18 cellular contexts compared by ENCODE assay signal in genomic region chr11:88378422-88379066, GRCh38. TPM values are rescaled to one million over a fixed set of nuclear protein-coding genes. Genes with fewer than 3 reads are reported as not detected.
DNase-seq lines count a peak whose midpoint lies in the region; ATAC-seq, FAIRE-seq and TF ChIP-seq lines count a peak whose summit lies in the region.
"Had no signal": no experiment of that assay in that cellular context is flagged by ENCODE, and none has a peak within 500 bp of the region (broad histone marks: within the 10 kb centered on the region; RNA-seq: fewer than 3 reads in every experiment).

No MANE protein-coding gene starts in this region.

- H3K9ac ChIP-seq in IMR-90 (ENCODE audit: low read depth, low read length) (no peak overlapping the region), K562 (ENCODE audit: insufficient read depth in 1 of 2, low read depth in 2 of 2, low read length in 2 of 2) (no peak overlapping the region)
- H3K9ac ChIP-seq: BLaER1 had no signal

- H3K9me3 Mint-ChIP-seq in immature natural killer cell, result no peaks in the 10 kb centered on the region
- no peaks in the 10 kb centered on the region for H3K9me3 Mint-ChIP-seq in HFFc6
- H3K9me3 Mint-ChIP-seq: CD8-positive, alpha-beta memory T cell had no signal

- no peaks in the 10 kb centered on the region for H3K9me1 ChIP-seq in IMR-90 (ENCODE audit: insufficient read depth, low read length)
- no peaks in the 10 kb centered on the region for H3K9me1 ChIP-seq in K562 (ENCODE audit: control insufficient read depth, insufficient read depth, low read length)

- TF ChIP-seq CTCF in A549 (IDR thresholded peaks at IDR 0.05), result no peak
- TF ChIP-seq CTCF in IMR-90 (conservative IDR thresholded peaks at IDR 0.05; ENCODE audit: low read depth, low read length), result no peak
- no peak for TF ChIP-seq CTCF in K562 (IDR thresholded peaks at IDR 0.05 in 2 of 3, conservative IDR thresholded peaks at IDR 0.05 in 1 of 3; ENCODE audit: insufficient read depth in 2 of 3, low read depth in 1 of 3, low read length in 3 of 3)
- no peak for TF ChIP-seq CTCF in HFFc6 (IDR thresholded peaks at IDR 0.05)

- POLR2A ChIA-PET in A549 (lab: Yijun Ruan, JAX), result no interaction called here
- POLR2A ChIA-PET in IMR-90 (lab: Charles Lee; ENCODE audit: unreplicated experiment), result interaction anchor here (0.6 kb wide), 1 partner anchor 47 kb away, joined by 8 read pairs; no protein-coding TSS in a partner anchor
- POLR2A ChIA-PET in K562 (lab: Yijun Ruan, JAX), result interaction anchor here (0.8 to 2.0 kb wide), 4 partner anchors 10 to 50 kb away, joined by 3 to 6 read pairs (median 3); no protein-coding TSS in a partner anchor

- DNase-seq in A549 (ENCODE audit: low read depth in 1 of 2, low spot score in 1 of 2) (no peak), IMR-90 (no peak), K562 (ENCODE audit: extremely low read depth in 1 of 4, low spot score in 3 of 4) (no peak), fibroblast of the conjunctiva (ENCODE audit: low read depth) (peak; percentile 26), immature natural killer cell (no peak), superior temporal gyrus (ENCODE audit: extremely low spot score) (no peak), HFFc6 (no peak)
- DNase-seq: AML-193; Caco-2; CD8-positive, alpha-beta memory T cell; DND-41; GDM1; H7 had no signal

- H3K36me3 Mint-ChIP-seq in immature natural killer cell (peaks cover 21 to 26% (median 26%) of the 10 kb centered on the region in 3 donors), HFFc6 (ENCODE audit: low read depth) (0 out of 2 replicates have a peak, but pooled peaks cover 3% of the 10 kb centered on the region)

- TF ChIP-seq RAD21 in A549 (conservative IDR thresholded peaks at IDR 0.05 in 1 of 2, IDR thresholded peaks at IDR 0.05 in 1 of 2) (no peak), IMR-90 (IDR thresholded peaks at IDR 0.05; ENCODE audit: low read length) (no peak), K562 (CRISPR knock-in tag; conservative IDR thresholded peaks at IDR 0.05 in 1 of 2, IDR thresholded peaks at IDR 0.05 in 1 of 2) (no peak)

- TF ChIP-seq POLR2A in A549 (IDR thresholded peaks at IDR 0.05; ENCODE audit: low read length) (no peak), IMR-90 (IDR thresholded peaks at IDR 0.05; ENCODE audit: low read depth, low read length) (no peak), K562 (conservative IDR thresholded peaks at IDR 0.05) (no peak)

- no peaks in the 10 kb centered on the region for H3K79me2 ChIP-seq in K562 (ENCODE audit: control insufficient read depth, insufficient read depth, low read length)

- H3K4me2 ChIP-seq in A549, result no peak overlapping the region
- no peak overlapping the region for H3K4me2 ChIP-seq in IMR-90 (ENCODE audit: low read depth, low read length)
- H3K4me2 ChIP-seq in K562 (ENCODE audit: insufficient read depth, low read length), result no peak overlapping the region
- H3K4me2 ChIP-seq: BLaER1 had no signal

- WGBS in A549 (ENCODE audit: missing lambda C conversion rate), result 86% methylated on average over 4 of the region's 4 CpGs
- 92% methylated on average over 2 of the region's 4 CpGs; no CpG with 5 or more reads in 1 of the 2 experiments for WGBS in IMR-90 (ENCODE audit: extremely low coverage in 2 of 2, insufficient read length in 1 of 2), 2 experiments
- 26% methylated on average over 4 of the region's 4 CpGs for WGBS in K562 (ENCODE audit: insufficient coverage, low coverage, missing lambda C conversion rate)

- peak overlapping the region; percentile 20; the same call in 1 of the 2 replicates for H3K4ac ChIP-seq in IMR-90 (ENCODE audit: low read depth, low read length)

- no peak for ATAC-seq in A549
- ATAC-seq in IMR-90 (ENCODE audit: low read depth), result no peak
- peak; percentile 86 for ATAC-seq in K562
- ATAC-seq in GM18867 (IDR thresholded peaks at IDR 0.05; ENCODE audit: unreplicated experiment), result no peak

- H3K4me1 ChIP-seq in A549 (peaks cover 22% of the 10 kb centered on the region), IMR-90 (ENCODE audit: control insufficient read depth, insufficient read depth, low read length) (peaks cover 4% of the 10 kb centered on the region; the same call in 1 of the 2 replicates), K562 (replicated peaks in 1 of 2; ENCODE audit: control insufficient read depth in 2 of 2, insufficient read depth in 2 of 2, low read length in 2 of 2) (no peaks in the 10 kb centered on the region; a peak in 1 of 5 replicates)
- H3K4me1 ChIP-seq: BLaER1, Caco-2 had no signal

- H3K4me3 ChIP-seq in A549 (no peak overlapping the region), IMR-90 (ENCODE audit: insufficient read depth, low read depth, low read length) (no peak overlapping the region), K562 (no peak overlapping the region)
- H3K4me3 ChIP-seq: BLaER1 had no signal

- no peaks in the 10 kb centered on the region for H3K36me3 ChIP-seq in IMR-90 (ENCODE audit: control insufficient read depth, insufficient read depth, low read length)
- no peaks in the 10 kb centered on the region; the same call in 2 of the 3 replicates for H3K36me3 ChIP-seq in K562 (ENCODE audit: control insufficient read depth, insufficient read depth, low read length)
- H3K36me3 ChIP-seq: BLaER1 had no signal

- H3K79me1 ChIP-seq in IMR-90 (ENCODE audit: low read depth in 1 of 2, low read length in 2 of 2), result no peaks in the 10 kb centered on the region

- BruUV-seq in IMR-90 (replicated peaks; lab: Mats Ljungman, UMichigan) (no TSS peak), K562 (replicated peaks; lab: Mats Ljungman, UMichigan) (no TSS peak)

- H3K27me3 Mint-ChIP-seq in immature natural killer cell (ENCODE audit: low read depth in 3 of 3), result peaks cover 0 to 2% (median 0%) of the 10 kb centered on the region in 3 donors
- no peaks in the 10 kb centered on the region for H3K27me3 Mint-ChIP-seq in HFFc6 (ENCODE audit: insufficient read depth)
- H3K27me3 Mint-ChIP-seq: CD8-positive, alpha-beta memory T cell had no signal

- dilution Hi-C loops in IMR-90 (cut with HindIII; ENCODE audit: low sequenced_read_pairs, unreplicated experiment), result no loop called here

- no peak overlapping the region for H2BK20ac ChIP-seq in IMR-90 (ENCODE audit: low read depth, low read length)

- in situ Hi-C loops in IMR-90 (cut with MboI; ENCODE audit: low sequenced_read_pairs) (no loop called here), K562 (cut with MboI) (no loop called here)

- H3K9me3 ChIP-seq in A549, result no peaks in the 10 kb centered on the region
- no peaks in the 10 kb centered on the region for H3K9me3 ChIP-seq in IMR-90 (ENCODE audit: control insufficient read depth, insufficient read depth, low read length)
- H3K9me3 ChIP-seq in K562 (replicated peaks; ENCODE audit: control insufficient read depth, insufficient read depth, low read depth, low read length), result no peaks in the 10 kb centered on the region
- H3K9me3 ChIP-seq: BLaER1, Caco-2 had no signal

- H2AFZ ChIP-seq in IMR-90 (replicated peaks; ENCODE audit: low read length, poor library complexity) (no peak overlapping the region), K562 (ENCODE audit: low read depth, low read length) (no peak overlapping the region)

- H2AK5ac ChIP-seq in IMR-90 (ENCODE audit: low read depth, low read length), result peak overlapping the region; percentile 48; the same call in 1 of the 2 replicates

- H4K20me1 ChIP-seq in IMR-90 (ENCODE audit: insufficient read depth, low read length), result no peaks in the 10 kb centered on the region
- no peaks in the 10 kb centered on the region for H4K20me1 ChIP-seq in K562 (replicated peaks; ENCODE audit: control insufficient read depth, insufficient read depth, low read length)
- H4K20me1 ChIP-seq: BLaER1 had no signal

- H2BK15ac ChIP-seq in IMR-90 (ENCODE audit: low read depth, low read length), result peak overlapping the region; percentile 3; the same call in 1 of the 3 replicates

- no peak overlapping the region for H2BK5ac ChIP-seq in IMR-90 (ENCODE audit: low read depth, low read length, poor library complexity, severe bottlenecking)

- H3K4me3 Mint-ChIP-seq in immature natural killer cell, result no peak overlapping the region
- no peak overlapping the region for H3K4me3 Mint-ChIP-seq in HFFc6
- H3K4me3 Mint-ChIP-seq: CD8-positive, alpha-beta memory T cell had no signal

- CTCF ChIA-PET in A549 (lab: Yijun Ruan, JAX), result interaction anchor here (0.6 kb wide), 1 partner anchor 65 kb away, joined by 3 read pairs; no protein-coding TSS in a partner anchor
- CTCF ChIA-PET in IMR-90 (lab: Yijun Ruan, JAX), result no interaction called here
- CTCF ChIA-PET in K562 (lab: Yijun Ruan, JAX; ENCODE audit: low intra/inter-chr PET ratio), result no interaction called here

- H3K27ac ChIP-seq in A549 (peak overlapping the region; percentile 13 to 32; a peak in 1 of 6 replicates), IMR-90 (ENCODE audit: insufficient read depth, low read length) (no peak overlapping the region), K562 (ENCODE audit: extremely low read depth, low read depth, low read length) (no peak overlapping the region)
- H3K27ac ChIP-seq: 22Rv1, BLaER1, HL-60 had no signal

- peak overlapping the region; percentile 18; the same call in 1 of the 2 replicates for H4K91ac ChIP-seq in IMR-90 (ENCODE audit: insufficient read depth, low read depth, low read length)

- H4K5ac ChIP-seq in IMR-90 (ENCODE audit: low read depth, low read length), result peak overlapping the region; percentile 50; the same call in 1 of the 2 replicates

- H3K27me3 ChIP-seq in IMR-90 (ENCODE audit: control insufficient read depth, insufficient read depth, low read length) (no peaks in the 10 kb centered on the region), K562 (ENCODE audit: control insufficient read depth in 2 of 2, insufficient read depth in 2 of 2, low read length in 2 of 2) (no peaks in the 10 kb centered on the region)
- H3K27me3 ChIP-seq: BLaER1 had no signal

- H3K4me1 Mint-ChIP-seq in immature natural killer cell (peaks cover 0 to 20% of the 10 kb centered on the region in 2 donors), HFFc6 (ENCODE audit: low read depth) (peaks cover 16% of the 10 kb centered on the region)
- H3K4me1 Mint-ChIP-seq: CD8-positive, alpha-beta memory T cell had no signal

- TF ChIP-seq EP300 in A549 (IDR thresholded peaks at IDR 0.05), result no peak
- peak; percentile 21; the same call in 1 of the 2 replicates for TF ChIP-seq EP300 in K562 (IDR thresholded peaks at IDR 0.05; ENCODE audit: low read length)

- H2BK120ac ChIP-seq in IMR-90 (ENCODE audit: low read depth, low read length), result 0 out of 2 replicates have a peak overlapping the region, but pooled peaks have one; percentile 5

- H3K18ac ChIP-seq in IMR-90 (ENCODE audit: low read depth, low read length), result peak overlapping the region; percentile 56; the same call in 1 of the 2 replicates

- intact Hi-C loops in IMR-90 (cut with micrococcal nuclease) (no loop called here), K562 (cut with micrococcal nuclease) (loop anchor here (5.0 kb wide), 2 partner anchors 44 to 99 kb away; no protein-coding TSS in a partner anchor)

- H2AK9ac ChIP-seq in IMR-90 (replicated peaks; ENCODE audit: low read depth, low read length, poor library complexity), result no peak overlapping the region

- FAIRE-seq in A549 (lab: Jason Lieb, UNC), result no peak
- peak; percentile 19 for FAIRE-seq in K562 (lab: Jason Lieb, UNC)
- FAIRE-seq: GM12892 had no signal

- no peak overlapping the region; a peak in 1 of 4 replicates for H4K8ac ChIP-seq in IMR-90 (ENCODE audit: low read depth in 2 of 2, low read length in 2 of 2)

- H3K27ac Mint-ChIP-seq in immature natural killer cell, result no peak overlapping the region
- H3K27ac Mint-ChIP-seq in HFFc6, result no peak overlapping the region
- H3K27ac Mint-ChIP-seq: CD8-positive, alpha-beta memory T cell had no signal

- H3K23ac ChIP-seq in IMR-90 (ENCODE audit: low read depth, low read length), result no peak overlapping the region

- no peak overlapping the region for H3K56ac ChIP-seq in IMR-90 (ENCODE audit: extremely low read depth, insufficient read depth, low read length)

- H3K14ac ChIP-seq in IMR-90 (replicated peaks; ENCODE audit: low read depth, low read length), result no peak overlapping the region; the same call in 1 of the 2 replicates

RNA-seq across cellular contexts. Expression of gene CTSC, which starts 41.0 kb away (rescaled TPM):
- polyA plus RNA-seq in A549 (2011; rRNA removed), result 118 and 123 TPM in 2 replicates
- polyA plus RNA-seq in A549 (2012; cell fraction: cytosol; rRNA removed), result 32.8 and 37.0 TPM in 2 replicates
- 43.0 and 48.9 TPM in 2 replicates for polyA plus RNA-seq in A549 (2012; cell fraction: nucleus; rRNA removed)
- polyA plus RNA-seq in A549 (2017; fragmentation: RNase III; extraction: RNeasy Plus Mini Kit Qiagen cat#74134 plus additional on column Dnase treatment), result 50.0 to 50.9 TPM (median 50.3 TPM) in 3 replicates
- polyA minus RNA-seq in A549 (2011; rRNA and poly(A)+ RNA removed), result 25.9 and 31.4 TPM in 2 replicates
- 178 and 208 TPM in 2 replicates for total RNA-seq in IMR-90 (2012; rRNA removed)
- 267 and 299 TPM in 2 replicates for polyA plus RNA-seq in IMR-90 (2012; rRNA removed)
- polyA plus RNA-seq in IMR-90 (2012; cell fraction: cytosol; rRNA removed), result 73.5 and 320 TPM in 2 replicates
- polyA plus RNA-seq in IMR-90 (2012; cell fraction: nucleus; rRNA removed; ENCODE audit: low replicate concordance), result 116 and 140 TPM in 2 replicates
- total RNA-seq in K562 (2011; cell fraction: chromatin; rRNA removed; ENCODE audit: low replicate concordance), result 294 and 379 TPM in 2 replicates
- 320 and 363 TPM in 2 replicates for total RNA-seq in K562 (2011; cell fraction: nucleolus; rRNA removed)
- 387 and 390 TPM in 2 replicates for total RNA-seq in K562 (2011; cell fraction: nucleoplasm; rRNA removed)
- 113 and 115 TPM in 2 replicates for total RNA-seq in K562 (2014; rRNA removed)
- total RNA-seq in K562 (2014; rRNA removed; fragmentation: Illumina TruSeq; extraction: Trizol), result 187 and 206 TPM in 2 replicates
- 201 and 205 TPM in 2 replicates for total RNA-seq in K562 (2015; rRNA removed; fragmentation: Illumina TruSeq; extraction: Trizol)
- 162 and 170 TPM in 2 replicates for total RNA-seq in K562 (2021)
- polyA plus RNA-seq in K562 (2011; rRNA removed), result 148 and 304 TPM in 2 replicates
- polyA plus RNA-seq in K562 (2011; cell fraction: cytosol; rRNA removed), result 120 and 135 TPM in 2 replicates
- 81.1 and 102 TPM in 2 replicates for polyA plus RNA-seq in K562 (2011; cell fraction: nucleus; rRNA removed)
- 217 and 283 TPM in 2 replicates for polyA plus RNA-seq in K562 (2012)
- polyA plus RNA-seq in K562 (2014; fragmentation: Illumina TruSeq; extraction: Trizol), result 148 and 160 TPM in 2 replicates
- 100 to 1,000 TPM; 350 to 403 TPM for polyA plus RNA-seq in K562 (2014; fragmentation: Nextera tagmentation; extraction: Ambion mirVana)
- 137 and 141 TPM in 2 replicates for polyA plus RNA-seq in K562 (2014; rRNA removed)
- 161 and 254 TPM in 2 replicates for polyA minus RNA-seq in K562 (2011; rRNA and poly(A)+ RNA removed)
- 100 and 143 TPM in 2 replicates for polyA minus RNA-seq in K562 (2011; cell fraction: cytosol; rRNA and poly(A)+ RNA removed)
- 156 and 191 TPM in 2 replicates for polyA minus RNA-seq in K562 (2011; cell fraction: nucleus; rRNA and poly(A)+ RNA removed)
- 100 to 1,000 TPM; 389 to 655 (median 558) TPM for polyA plus RNA-seq in immature natural killer cell
- 100 to 1,000 TPM; 234 to 406 (median 384) TPM for total RNA-seq in HFFc6 (2021; fragmentation: NEBNext Ultra II Directional; extraction: Animal tissue kit (Norgen Biotek cat#: 25700))

Comparison
In these comparisons a context has a peak if more than half of its experiments do, and no peak if none do; other contexts are left out.
1. H3K27ac ChIP-seq: peak in A549 (2 of 2); none in IMR-90 (single experiment) and K562 (single experiment).
2. Of the 35 proteins assayed by ChIP-seq in both K562 and A549: peak only in K562: CEBPB and EP300; only in A549: none; in both: none; in neither: 32; mixed calls (peak in some experiments, not most) for 1.